In genomic region chr19:48367855-48368254, GRCh38 we compare ENCODE assay signal across 2 cellular contexts.
TF ChIP-seq lines count a peak whose summit lies in the region.

No MANE protein-coding gene starts in this region.

TF ChIP-seq in HEK293, 187 proteins besides CTCF, POLR2A, EP300 and RAD21:
- TF ChIP-seq ZNF354C (tag by site-specific recombination; IDR thresholded peaks at IDR 0.05; ENCODE audit: borderline replicate concordance, low read depth): no peak
- TF ChIP-seq GLIS2 (tag by site-specific recombination; IDR thresholded peaks at IDR 0.05): no peak
- no peak for TF ChIP-seq REPIN1 (tag by site-specific recombination; IDR thresholded peaks at IDR 0.05; ENCODE audit: low read depth)
- TF ChIP-seq ZNF610 (tag by site-specific recombination; IDR thresholded peaks at IDR 0.05; ENCODE audit: borderline replicate concordance): no peak
- TF ChIP-seq ZNF530 (tag by site-specific recombination; IDR thresholded peaks at IDR 0.05; ENCODE audit: low read depth): no peak
- TF ChIP-seq ZNF624 (tag by site-specific recombination; IDR thresholded peaks at IDR 0.05): no peak
- TF ChIP-seq ZNF394 (tag by site-specific recombination; IDR thresholded peaks at IDR 0.05; ENCODE audit: borderline replicate concordance): no peak
- no peak for TF ChIP-seq PRDM2 (tag by site-specific recombination; IDR thresholded peaks at IDR 0.05; ENCODE audit: borderline replicate concordance)
- TF ChIP-seq ZSCAN18 (tag by site-specific recombination; IDR thresholded peaks at IDR 0.05): no peak
- TF ChIP-seq ZNF501 (tag by site-specific recombination; IDR thresholded peaks at IDR 0.05): no peak
- no peak for TF ChIP-seq ZBTB7A (tag by site-specific recombination; IDR thresholded peaks at IDR 0.05; ENCODE audit: low read depth)
- TF ChIP-seq ZNF362 (tag by site-specific recombination; IDR thresholded peaks at IDR 0.05): no peak
- no peak for TF ChIP-seq ZNF239 (tag by site-specific recombination; IDR thresholded peaks at IDR 0.05)
- TF ChIP-seq ZNF76 (tag by site-specific recombination; IDR thresholded peaks at IDR 0.05; ENCODE audit: borderline replicate concordance, low read depth): no peak
- TF ChIP-seq ZNF133 (tag by site-specific recombination; IDR thresholded peaks at IDR 0.05): no peak
TF ChIP-seq in HEK293: peak in this region for 0.

TF ChIP-seq in H1, 55 proteins besides CTCF, POLR2A, EP300 and RAD21:
- TF ChIP-seq E2F6 (IDR thresholded peaks at IDR 0.05) (no peak), TAF7 (optimal IDR thresholded peaks at IDR 0.05; ENCODE audit: borderline replicate concordance, low read depth, low read length) (no peak), ATF2 (IDR thresholded peaks at IDR 0.05; ENCODE audit: low read length) (no peak), KDM1A (IDR thresholded peaks at IDR 0.05; ENCODE audit: borderline replicate concordance, low read length) (no peak), CREB1 (IDR thresholded peaks at IDR 0.05) (no peak), CTBP2 (IDR thresholded peaks at IDR 0.05; ENCODE audit: borderline replicate concordance, insufficient read depth, insufficient read length, low read length) (no peak), YY1 (IDR thresholded peaks at IDR 0.05; ENCODE audit: low read depth, low read length) (no peak), NANOG (IDR thresholded peaks at IDR 0.05; ENCODE audit: insufficient read depth, low read depth, low read length, poor library complexity, severe bottlenecking) (no peak), SUZ12 (IDR thresholded peaks at IDR 0.05; ENCODE audit: low read length) (no peak), SIN3A (conservative IDR thresholded peaks at IDR 0.05 in 1 of 2, IDR thresholded peaks at IDR 0.05 in 1 of 2; ENCODE audit: low read depth in 1 of 2, low read length in 2 of 2) (no peak), POLR2AphosphoS5 (IDR thresholded peaks at IDR 0.05; ENCODE audit: low read depth, low read length) (no peak)
